Comparison of ENCODE assay signal across 1 cellular context in the genomic region with DNA sequence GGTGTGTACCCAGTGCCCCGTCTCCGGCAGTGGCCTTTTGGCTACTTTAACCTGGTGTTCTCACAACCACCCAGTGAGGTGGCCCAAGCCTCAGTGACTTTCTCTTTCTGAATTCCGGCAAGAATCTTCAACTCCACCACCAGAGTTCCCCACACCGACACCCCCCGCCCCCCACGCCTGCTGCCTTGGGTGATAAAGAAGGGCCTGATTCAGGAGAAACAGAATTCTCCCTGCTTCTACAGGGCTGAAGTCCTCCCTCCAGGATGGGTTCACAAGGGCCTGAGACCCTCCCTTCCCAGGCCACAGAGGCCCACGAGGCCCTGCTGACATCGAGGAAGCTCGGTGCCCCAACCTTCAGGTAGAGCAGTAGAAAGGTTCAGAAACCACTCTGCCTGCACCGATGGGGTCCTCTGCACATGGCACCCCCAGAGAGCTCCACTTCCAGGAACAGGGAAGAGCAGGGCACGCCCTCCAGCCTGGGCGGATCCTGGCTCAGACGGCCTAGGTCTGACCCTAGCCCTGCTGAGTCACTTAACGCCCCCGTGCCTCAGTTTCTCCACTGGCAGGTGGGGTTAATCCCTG.
TF ChIP-seq lines count a peak whose summit lies in the region.

No MANE protein-coding gene starts in this region.

TF ChIP-seq in K562, 482 proteins besides CTCF, POLR2A, EP300 and RAD21 (continued from another document and continues in another):
- TF ChIP-seq E2F6 (IDR thresholded peaks at IDR 0.05; ENCODE audit: borderline replicate concordance in 1 of 2, extremely low read depth in 1 of 2, insufficient read depth in 1 of 2, insufficient read length in 1 of 2, low read depth in 1 of 2, low read length in 1 of 2, poor library complexity in 1 of 2, severe bottlenecking in 1 of 2): peak in 1 of 2 experiments; percentile 20
- TF ChIP-seq TAL1 (IDR thresholded peaks at IDR 0.05): peak; percentile 32; the same call in 1 of the 2 replicates
- no peak for TF ChIP-seq TEAD2 (tag; IDR thresholded peaks at IDR 0.05)
- TF ChIP-seq TAF9B (IDR thresholded peaks at IDR 0.05; ENCODE audit: partially characterized antibody): no peak
- no peak for TF ChIP-seq TSC22D4 (tag; IDR thresholded peaks at IDR 0.05)
- no peak for TF ChIP-seq FOXK1 (CRISPR knock-in tag; IDR thresholded peaks at IDR 0.05; ENCODE audit: borderline replicate concordance)
- TF ChIP-seq CBX8 (IDR thresholded peaks at IDR 0.05; ENCODE audit: borderline replicate concordance, extremely low read depth, low read depth, low read length, poor library complexity, severe bottlenecking): no peak
- 0 out of 2 replicates have a peak, but pooled peaks have one; percentile 12 for TF ChIP-seq GATA2 (CRISPR knock-in tag; IDR thresholded peaks at IDR 0.05)
- TF ChIP-seq ZC3H11A (IDR thresholded peaks at IDR 0.05; ENCODE audit: low read depth, low read length): no peak
- TF ChIP-seq HOXB6 (CRISPR knock-in tag; IDR thresholded peaks at IDR 0.05; ENCODE audit: borderline replicate concordance): no peak
- no peak for TF ChIP-seq BCLAF1 (IDR thresholded peaks at IDR 0.05; ENCODE audit: borderline replicate concordance in 1 of 2, control insufficient read depth in 1 of 2, low read depth in 2 of 2, low read length in 1 of 2)
- TF ChIP-seq MYNN (IDR thresholded peaks at IDR 0.05): no peak; the same call in 1 of the 2 replicates
- no peak for TF ChIP-seq MYNN (CRISPR knock-in tag; IDR thresholded peaks at IDR 0.05)
- TF ChIP-seq RFX7 (CRISPR knock-in tag; IDR thresholded peaks at IDR 0.05): no peak
- no peak for TF ChIP-seq ZNF146 (CRISPR knock-in tag; IDR thresholded peaks at IDR 0.05; ENCODE audit: unreplicated experiment)
- no peak for TF ChIP-seq HNRNPK (IDR thresholded peaks at IDR 0.05; ENCODE audit: low read depth, low read length, poor library complexity, severe bottlenecking)
- TF ChIP-seq TCF3 (CRISPR knock-in tag; IDR thresholded peaks at IDR 0.05): peak; percentile 53
- no peak for TF ChIP-seq OTX1 (CRISPR knock-in tag; IDR thresholded peaks at IDR 0.05)
- TF ChIP-seq VEZF1 (CRISPR knock-in tag; IDR thresholded peaks at IDR 0.05): peak; percentile 55
- no peak for TF ChIP-seq ZSCAN32 (CRISPR knock-in tag; IDR thresholded peaks at IDR 0.05)
- no peak for TF ChIP-seq KAT2B (IDR thresholded peaks at IDR 0.05; ENCODE audit: low read depth, low read length)
- no peak for TF ChIP-seq ARID3B (CRISPR knock-in tag; IDR thresholded peaks at IDR 0.05; ENCODE audit: borderline replicate concordance)
- TF ChIP-seq CHCHD3 (CRISPR knock-in tag; IDR thresholded peaks at IDR 0.05): no peak
- no peak for TF ChIP-seq ZFP1 (CRISPR knock-in tag; IDR thresholded peaks at IDR 0.05)
- TF ChIP-seq ELF1 (tag; IDR thresholded peaks at IDR 0.05): no peak
- TF ChIP-seq, protein P1, sequence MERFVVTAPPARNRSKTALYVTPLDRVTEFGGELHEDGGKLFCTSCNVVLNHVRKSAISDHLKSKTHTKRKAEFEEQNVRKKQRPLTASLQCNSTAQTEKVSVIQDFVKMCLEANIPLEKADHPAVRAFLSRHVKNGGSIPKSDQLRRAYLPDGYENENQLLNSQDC (CRISPR knock-in tag; IDR thresholded peaks at IDR 0.05): no peak
- 0 out of 2 replicates have a peak, but pooled peaks have one; percentile 13 for TF ChIP-seq SIN3B (IDR thresholded peaks at IDR 0.05; ENCODE audit: low read depth)
- TF ChIP-seq LEF1 (IDR thresholded peaks at IDR 0.05): 0 out of 2 replicates have a peak, but pooled peaks have one; percentile 14
- TF ChIP-seq PURB (CRISPR knock-in tag; IDR thresholded peaks at IDR 0.05; ENCODE audit: low read depth): no peak
- TF ChIP-seq ZZZ3 (IDR thresholded peaks at IDR 0.05): no peak
- no peak for TF ChIP-seq TCFL5 (CRISPR knock-in tag; conservative IDR thresholded peaks at IDR 0.05)
- TF ChIP-seq MEF2A (IDR thresholded peaks at IDR 0.05; ENCODE audit: control insufficient read depth, low read depth, low read length): no peak
- TF ChIP-seq NONO (IDR thresholded peaks at IDR 0.05; ENCODE audit: low read depth in 2 of 2, low read length in 1 of 2): no peak
- TF ChIP-seq JUN (IDR thresholded peaks at IDR 0.05; ENCODE audit: borderline replicate concordance, low read depth, low read length): no peak
- TF ChIP-seq JUN (CRISPR knock-in tag; IDR thresholded peaks at IDR 0.05; ENCODE audit: borderline replicate concordance): no peak
- TF ChIP-seq ZBTB34 (CRISPR knock-in tag; IDR thresholded peaks at IDR 0.05): no peak
- TF ChIP-seq, protein P2, sequence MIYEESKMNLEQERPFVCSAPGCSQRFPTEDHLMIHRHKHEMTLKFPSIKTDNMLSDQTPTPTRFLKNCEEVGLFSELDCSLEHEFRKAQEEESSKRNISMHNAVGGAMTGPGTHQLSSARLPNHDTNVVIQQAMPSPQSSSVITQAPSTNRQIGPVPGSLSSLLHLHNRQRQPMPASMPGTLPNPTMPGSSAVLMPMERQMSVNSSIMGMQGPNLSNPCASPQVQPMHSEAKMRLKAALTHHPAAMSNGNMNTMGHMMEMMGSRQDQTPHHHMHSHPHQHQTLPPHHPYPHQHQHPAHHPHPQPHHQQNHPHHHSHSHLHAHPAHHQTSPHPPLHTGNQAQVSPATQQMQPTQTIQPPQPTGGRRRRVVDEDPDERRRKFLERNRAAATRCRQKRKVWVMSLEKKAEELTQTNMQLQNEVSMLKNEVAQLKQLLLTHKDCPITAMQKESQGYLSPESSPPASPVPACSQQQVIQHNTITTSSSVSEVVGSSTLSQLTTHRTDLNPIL (CRISPR knock-in tag; IDR thresholded peaks at IDR 0.05): no peak
- TF ChIP-seq ZFX (CRISPR knock-in tag; IDR thresholded peaks at IDR 0.05): no peak
- TF ChIP-seq CBX1 (IDR thresholded peaks at IDR 0.05; ENCODE audit: low read depth): no peak
- TF ChIP-seq MLX (CRISPR knock-in tag; conservative IDR thresholded peaks at IDR 0.05): no peak
- no peak for TF ChIP-seq ZNF41 (CRISPR knock-in tag; conservative IDR thresholded peaks at IDR 0.05)
- no peak for TF ChIP-seq TAF15 (IDR thresholded peaks at IDR 0.05; ENCODE audit: low read depth, low read length)
- TF ChIP-seq MCM5 (IDR thresholded peaks at IDR 0.05; ENCODE audit: low read depth): no peak
- no peak for TF ChIP-seq DNMT1 (IDR thresholded peaks at IDR 0.05)
- TF ChIP-seq ZBTB33 (CRISPR knock-in tag; IDR thresholded peaks at IDR 0.05): no peak
- TF ChIP-seq ZNF507 (tag; conservative IDR thresholded peaks at IDR 0.05): no peak
- TF ChIP-seq, protein P3, sequence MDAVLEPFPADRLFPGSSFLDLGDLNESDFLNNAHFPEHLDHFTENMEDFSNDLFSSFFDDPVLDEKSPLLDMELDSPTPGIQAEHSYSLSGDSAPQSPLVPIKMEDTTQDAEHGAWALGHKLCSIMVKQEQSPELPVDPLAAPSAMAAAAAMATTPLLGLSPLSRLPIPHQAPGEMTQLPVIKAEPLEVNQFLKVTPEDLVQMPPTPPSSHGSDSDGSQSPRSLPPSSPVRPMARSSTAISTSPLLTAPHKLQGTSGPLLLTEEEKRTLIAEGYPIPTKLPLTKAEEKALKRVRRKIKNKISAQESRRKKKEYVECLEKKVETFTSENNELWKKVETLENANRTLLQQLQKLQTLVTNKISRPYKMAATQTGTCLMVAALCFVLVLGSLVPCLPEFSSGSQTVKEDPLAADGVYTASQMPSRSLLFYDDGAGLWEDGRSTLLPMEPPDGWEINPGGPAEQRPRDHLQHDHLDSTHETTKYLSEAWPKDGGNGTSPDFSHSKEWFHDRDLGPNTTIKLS (IDR thresholded peaks at IDR 0.05; ENCODE audit: borderline replicate concordance, low read depth): no peak
- no peak for TF ChIP-seq TCF7 (IDR thresholded peaks at IDR 0.05; ENCODE audit: borderline replicate concordance)
- TF ChIP-seq CHAMP1 (IDR thresholded peaks at IDR 0.05): no peak
